In the genomic region with DNA sequence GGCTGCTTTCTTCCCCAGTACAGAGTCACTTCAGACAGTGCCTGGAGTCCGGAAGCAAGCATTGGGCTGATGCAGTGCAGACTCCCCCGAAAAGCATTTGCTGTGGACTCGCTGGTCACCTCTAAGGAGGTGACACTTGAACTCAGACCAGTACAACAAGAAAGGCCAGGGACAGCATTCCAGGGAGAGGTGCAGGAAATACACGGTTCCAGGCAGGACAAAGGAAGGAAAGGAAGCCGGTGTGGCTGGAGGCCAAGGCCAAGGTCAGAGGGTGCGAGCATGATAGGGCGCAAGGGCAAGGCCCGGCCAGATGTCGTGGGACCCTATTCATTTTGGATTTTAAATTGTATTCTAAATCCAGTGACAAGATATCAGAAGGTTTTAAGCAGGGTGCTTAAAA, we compare ENCODE assay signal across 13 cellular contexts.
"Had no signal": no experiment of that assay in that cellular context is flagged by ENCODE, and none has a peak within 500 bp of the region (broad histone marks: within the 10 kb centered on the region; RNA-seq: fewer than 3 reads in every experiment).

No MANE protein-coding gene starts in this region.

- H3K4me2 ChIP-seq: KMS-11 had no signal

- H3K27me3 ChIP-seq: SJSA1 had no signal

- H3K4me3 Mint-ChIP-seq: activated CD4-positive, alpha-beta memory T cell treated with anti-CD3 and anti-CD28 coated beads, Interleukin-2, amount 10 ng/mL, durations not matched to agents 7 days and 5 days; activated CD4-positive, alpha-beta T cell treated with anti-CD3 and anti-CD28 coated beads for 36 hours; activated naive CD4-positive, alpha-beta T cell treated with anti-CD3 and anti-CD28 coated beads, Interleukin-2, amount 10 ng/mL, durations not matched to agents 7 days and 5 days; activated naive CD8-positive, alpha-beta T cell treated with anti-CD3 and anti-CD28 coated beads for 36 hours; T-helper 2 cell treated with Interferon-gamma antibody and Interleukin-4, amounts not matched to agents 5 μg/mL and 100 μg/mL, for 36 hours had no signal

- H3K36me3 Mint-ChIP-seq: activated naive CD4-positive, alpha-beta T cell treated with anti-CD3 and anti-CD28 coated beads, Interleukin-2, amount 10 ng/mL, durations not matched to agents 7 days and 5 days; activated naive CD8-positive, alpha-beta T cell treated with anti-CD3 and anti-CD28 coated beads for 36 hours had no signal

- H3K27ac Mint-ChIP-seq: activated CD4-positive, alpha-beta memory T cell treated with anti-CD3 and anti-CD28 coated beads, Interleukin-2, amount 10 ng/mL, durations not matched to agents 7 days and 5 days; activated CD4-positive, alpha-beta T cell treated with anti-CD3 and anti-CD28 coated beads for 36 hours; activated naive CD4-positive, alpha-beta T cell treated with anti-CD3 and anti-CD28 coated beads, Interleukin-2, amount 10 ng/mL, durations not matched to agents 7 days and 5 days; activated naive CD8-positive, alpha-beta T cell treated with anti-CD3 and anti-CD28 coated beads for 36 hours; activated T-cell treated with anti-CD3 and anti-CD28 coated beads, Interleukin-2, amount 50 U/mL, for 72 hours; activated T-helper 2 cell treated with anti-CD3 and anti-CD28 coated beads, Interferon-gamma antibody, Interleukin-2, Interleukin-4, amounts not matched to agents 10 μg/mL and 5 μg/mL and 100 μg/mL, durations not matched to agents 14 hours and 24 hours and 36 hours; T-helper 2 cell treated with Interferon-gamma antibody and Interleukin-4, amounts not matched to agents 5 μg/mL and 100 μg/mL, for 36 hours had no signal

- DNase-seq: activated CD4-positive, alpha-beta memory T cell treated with anti-CD3 and anti-CD28 coated beads, Interleukin-2, amount 10 ng/mL, durations not matched to agents 7 days and 5 days; activated CD4-positive, alpha-beta T cell treated with anti-CD3 and anti-CD28 coated beads for 36 hours; activated CD4-positive, alpha-beta T cell treated with anti-CD3 and anti-CD28 coated beads, Interleukin-2, amount 50 U/mL, for 1 hour; activated gamma-delta T cell treated with Interleukin-2 at 50 U/mL for 16 hours; activated naive CD4-positive, alpha-beta T cell treated with anti-CD3 and anti-CD28 coated beads, Interleukin-2, amount 10 ng/mL, durations not matched to agents 7 days and 5 days; activated naive CD8-positive, alpha-beta T cell treated with anti-CD3 and anti-CD28 coated beads for 36 hours; activated T-cell treated with anti-CD3 and anti-CD28 coated beads, Interleukin-2, amount 50 U/mL, for 72 hours; NCI-H2227 treated with DMSO at 0.1 percent for 48 hours; WERI-Rb-1 had no signal

- H3K9me3 Mint-ChIP-seq: activated CD4-positive, alpha-beta memory T cell treated with anti-CD3 and anti-CD28 coated beads, Interleukin-2, amount 10 ng/mL, durations not matched to agents 7 days and 5 days; activated naive CD4-positive, alpha-beta T cell treated with anti-CD3 and anti-CD28 coated beads, Interleukin-2, amount 10 ng/mL, durations not matched to agents 7 days and 5 days; activated naive CD8-positive, alpha-beta T cell treated with anti-CD3 and anti-CD28 coated beads for 36 hours; activated T-cell treated with anti-CD3 and anti-CD28 coated beads, Interleukin-2, amount 50 U/mL, for 72 hours; activated T-helper 2 cell treated with anti-CD3 and anti-CD28 coated beads, Interferon-gamma antibody, Interleukin-2, Interleukin-4, amounts not matched to agents 10 μg/mL and 5 μg/mL and 100 μg/mL, durations not matched to agents 14 hours and 24 hours and 36 hours; T-helper 2 cell treated with Interferon-gamma antibody and Interleukin-4, amounts not matched to agents 5 μg/mL and 100 μg/mL, for 36 hours had no signal

- H3K27ac ChIP-seq: KMS-11, SJSA1, WERI-Rb-1 had no signal

- H3K4me3 ChIP-seq: SJSA1 had no signal

- H3K9ac ChIP-seq: KMS-11 had no signal

- H3K36me3 ChIP-seq: SJSA1 had no signal

- H3K9me3 ChIP-seq: SJSA1 had no signal
